2 cellular contexts compared by ENCODE assay signal in the genomic region with DNA sequence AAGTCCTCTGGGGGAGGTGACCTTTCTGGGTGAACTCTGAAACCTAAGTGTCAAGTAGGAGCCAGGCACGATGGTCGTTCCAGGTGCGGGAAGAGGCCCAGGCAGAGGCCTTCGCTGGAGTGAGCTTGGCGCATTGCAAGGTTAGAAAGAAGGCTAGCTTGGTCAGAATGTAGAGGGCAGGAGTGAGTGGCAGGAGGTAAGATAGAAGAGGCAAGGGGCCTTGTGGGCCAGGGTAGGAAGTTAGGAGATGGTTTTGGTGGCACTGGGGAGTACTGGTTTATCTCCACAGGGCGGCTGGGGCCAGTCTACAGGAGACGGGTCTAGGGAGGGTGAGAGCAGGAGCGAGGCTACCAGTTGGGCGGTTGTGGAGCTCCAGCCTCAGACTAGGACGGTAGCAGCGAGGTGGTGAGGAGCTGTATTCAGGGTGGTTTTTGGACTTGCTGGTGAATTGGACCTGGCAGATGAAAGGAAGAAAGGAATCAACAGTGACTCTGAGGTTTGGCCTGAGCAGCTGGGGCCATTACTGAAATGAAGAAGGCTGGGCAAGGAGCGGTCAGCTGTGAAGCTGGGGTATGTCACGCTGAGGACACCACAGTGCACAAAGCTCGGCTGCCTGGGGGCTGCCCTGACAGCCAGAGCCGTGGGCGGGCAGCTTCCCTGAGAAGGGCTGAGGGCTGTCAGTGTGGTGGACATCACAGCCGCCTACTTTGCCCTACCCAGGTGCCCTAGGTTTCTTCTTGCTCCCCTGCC.
A peak's percentile ranks its signal among the peaks of the same experiment; 100 is the strongest.
TF ChIP-seq lines count a peak whose summit lies in the region.

No MANE protein-coding gene starts in this region.

TF ChIP-seq in K562, 482 proteins besides CTCF, POLR2A, EP300 and RAD21:
- TF ChIP-seq RBFOX2 (IDR thresholded peaks at IDR 0.05; ENCODE audit: low read depth, low read length) = peak; percentile 51; the same call in 1 of the 2 replicates
- TF ChIP-seq POLR2B (IDR thresholded peaks at IDR 0.05; ENCODE audit: low read depth, partially characterized antibody) = peak; percentile 33
- peak; percentile 50 for TF ChIP-seq POLR2G (IDR thresholded peaks at IDR 0.05; ENCODE audit: low read depth, low read length)
- TF ChIP-seq, protein P1, sequence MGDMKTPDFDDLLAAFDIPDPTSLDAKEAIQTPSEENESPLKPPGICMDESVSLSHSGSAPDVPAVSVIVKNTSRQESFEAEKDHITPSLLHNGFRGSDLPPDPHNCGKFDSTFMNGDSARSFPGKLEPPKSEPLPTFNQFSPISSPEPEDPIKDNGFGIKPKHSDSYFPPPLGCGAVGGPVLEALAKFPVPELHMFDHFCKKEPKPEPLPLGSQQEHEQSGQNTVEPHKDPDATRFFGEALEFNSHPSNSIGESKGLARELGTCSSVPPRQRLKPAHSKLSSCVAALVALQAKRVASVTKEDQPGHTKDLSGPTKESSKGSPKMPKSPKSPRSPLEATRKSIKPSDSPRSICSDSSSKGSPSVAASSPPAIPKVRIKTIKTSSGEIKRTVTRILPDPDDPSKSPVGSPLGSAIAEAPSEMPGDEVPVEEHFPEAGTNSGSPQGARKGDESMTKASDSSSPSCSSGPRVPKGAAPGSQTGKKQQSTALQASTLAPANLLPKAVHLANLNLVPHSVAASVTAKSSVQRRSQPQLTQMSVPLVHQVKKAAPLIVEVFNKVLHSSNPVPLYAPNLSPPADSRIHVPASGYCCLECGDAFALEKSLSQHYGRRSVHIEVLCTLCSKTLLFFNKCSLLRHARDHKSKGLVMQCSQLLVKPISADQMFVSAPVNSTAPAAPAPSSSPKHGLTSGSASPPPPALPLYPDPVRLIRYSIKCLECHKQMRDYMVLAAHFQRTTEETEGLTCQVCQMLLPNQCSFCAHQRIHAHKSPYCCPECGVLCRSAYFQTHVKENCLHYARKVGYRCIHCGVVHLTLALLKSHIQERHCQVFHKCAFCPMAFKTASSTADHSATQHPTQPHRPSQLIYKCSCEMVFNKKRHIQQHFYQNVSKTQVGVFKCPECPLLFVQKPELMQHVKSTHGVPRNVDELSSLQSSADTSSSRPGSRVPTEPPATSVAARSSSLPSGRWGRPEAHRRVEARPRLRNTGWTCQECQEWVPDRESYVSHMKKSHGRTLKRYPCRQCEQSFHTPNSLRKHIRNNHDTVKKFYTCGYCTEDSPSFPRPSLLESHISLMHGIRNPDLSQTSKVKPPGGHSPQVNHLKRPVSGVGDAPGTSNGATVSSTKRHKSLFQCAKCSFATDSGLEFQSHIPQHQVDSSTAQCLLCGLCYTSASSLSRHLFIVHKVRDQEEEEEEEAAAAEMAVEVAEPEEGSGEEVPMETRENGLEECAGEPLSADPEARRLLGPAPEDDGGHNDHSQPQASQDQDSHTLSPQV (IDR thresholded peaks at IDR 0.05) = 0 out of 2 replicates have a peak, but pooled peaks have one; percentile 5
- TF ChIP-seq MCM5 (IDR thresholded peaks at IDR 0.05; ENCODE audit: low read depth) = no peak
- peak; percentile 39; the same call in 1 of the 2 replicates for TF ChIP-seq EGR1 (conservative IDR thresholded peaks at IDR 0.05)

TF ChIP-seq in HepG2, 621 proteins besides CTCF, POLR2A, EP300 and RAD21:
- TF ChIP-seq, protein P2, sequence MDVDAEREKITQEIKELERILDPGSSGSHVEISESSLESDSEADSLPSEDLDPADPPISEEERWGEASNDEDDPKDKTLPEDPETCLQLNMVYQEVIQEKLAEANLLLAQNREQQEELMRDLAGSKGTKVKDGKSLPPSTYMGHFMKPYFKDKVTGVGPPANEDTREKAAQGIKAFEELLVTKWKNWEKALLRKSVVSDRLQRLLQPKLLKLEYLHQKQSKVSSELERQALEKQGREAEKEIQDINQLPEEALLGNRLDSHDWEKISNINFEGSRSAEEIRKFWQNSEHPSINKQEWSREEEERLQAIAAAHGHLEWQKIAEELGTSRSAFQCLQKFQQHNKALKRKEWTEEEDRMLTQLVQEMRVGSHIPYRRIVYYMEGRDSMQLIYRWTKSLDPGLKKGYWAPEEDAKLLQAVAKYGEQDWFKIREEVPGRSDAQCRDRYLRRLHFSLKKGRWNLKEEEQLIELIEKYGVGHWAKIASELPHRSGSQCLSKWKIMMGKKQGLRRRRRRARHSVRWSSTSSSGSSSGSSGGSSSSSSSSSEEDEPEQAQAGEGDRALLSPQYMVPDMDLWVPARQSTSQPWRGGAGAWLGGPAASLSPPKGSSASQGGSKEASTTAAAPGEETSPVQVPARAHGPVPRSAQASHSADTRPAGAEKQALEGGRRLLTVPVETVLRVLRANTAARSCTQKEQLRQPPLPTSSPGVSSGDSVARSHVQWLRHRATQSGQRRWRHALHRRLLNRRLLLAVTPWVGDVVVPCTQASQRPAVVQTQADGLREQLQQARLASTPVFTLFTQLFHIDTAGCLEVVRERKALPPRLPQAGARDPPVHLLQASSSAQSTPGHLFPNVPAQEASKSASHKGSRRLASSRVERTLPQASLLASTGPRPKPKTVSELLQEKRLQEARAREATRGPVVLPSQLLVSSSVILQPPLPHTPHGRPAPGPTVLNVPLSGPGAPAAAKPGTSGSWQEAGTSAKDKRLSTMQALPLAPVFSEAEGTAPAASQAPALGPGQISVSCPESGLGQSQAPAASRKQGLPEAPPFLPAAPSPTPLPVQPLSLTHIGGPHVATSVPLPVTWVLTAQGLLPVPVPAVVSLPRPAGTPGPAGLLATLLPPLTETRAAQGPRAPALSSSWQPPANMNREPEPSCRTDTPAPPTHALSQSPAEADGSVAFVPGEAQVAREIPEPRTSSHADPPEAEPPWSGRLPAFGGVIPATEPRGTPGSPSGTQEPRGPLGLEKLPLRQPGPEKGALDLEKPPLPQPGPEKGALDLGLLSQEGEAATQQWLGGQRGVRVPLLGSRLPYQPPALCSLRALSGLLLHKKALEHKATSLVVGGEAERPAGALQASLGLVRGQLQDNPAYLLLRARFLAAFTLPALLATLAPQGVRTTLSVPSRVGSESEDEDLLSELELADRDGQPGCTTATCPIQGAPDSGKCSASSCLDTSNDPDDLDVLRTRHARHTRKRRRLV (CRISPR knock-in tag; IDR thresholded peaks at IDR 0.05) = no peak
- TF ChIP-seq ZNF354B (CRISPR knock-in tag; IDR thresholded peaks at IDR 0.05) = no peak
TF ChIP-seq in HepG2: peak in this region for 0.
